In genomic region chr16:5059386-5060072, GRCh38 we compare ENCODE assay signal across 21 cellular contexts. TPM values are rescaled to one million over a fixed set of nuclear protein-coding genes. Genes with fewer than 3 reads are reported as not detected.
DNase-seq lines count a peak whose midpoint lies in the region; ATAC-seq, FAIRE-seq and TF ChIP-seq lines count a peak whose summit lies in the region.
"Had no signal": no experiment of that assay in that cellular context is flagged by ENCODE, and none has a peak within 500 bp of the region (broad histone marks: within the 10 kb centered on the region; RNA-seq: fewer than 3 reads in every experiment).

No MANE protein-coding gene starts in this region.

- H3F3A ChIP-seq in neural progenitor cell (ENCODE audit: low read depth), result peaks cover 27% of the 10 kb centered on the region

- no peak overlapping the region for H2BK15ac ChIP-seq in H1 (ENCODE audit: low read length)

- H3K27ac ChIP-seq in HEK293 (ENCODE audit: extremely low read depth, low read depth, low read length) (no peak overlapping the region), H1 (ENCODE audit: low read depth, low read length) (no peak overlapping the region), neural progenitor cell (peak overlapping the region; percentile 37)
- H3K27ac ChIP-seq: GM23248, PC-9, RWPE1 had no signal

- CTCF ChIA-PET in HEK293 (lab: Yijun Ruan, JAX) (interaction anchor here (1.0 kb wide), 1 partner anchor 27 kb away, joined by 3 read pairs; no protein-coding TSS in a partner anchor), H1 (lab: Charles Lee; ENCODE audit: partially characterized antibody) (interaction anchor here (0.5 to 28.8 kb wide), 12 partner anchors 7 to 1253 kb away, joined by 3 to 625 read pairs (median 5); partner anchors contain the start of genes ALG1 and SEC14L5)

- H3K23ac ChIP-seq in H1 (ENCODE audit: insufficient read length), result no peak overlapping the region

- DNase-seq in CD14-positive monocyte (ENCODE audit: low spot score) (peak; percentile 41), H1 (ENCODE audit: low read depth in 1 of 2, low spot score in 2 of 2) (no peak), neural progenitor cell (ENCODE audit: low spot score) (no peak), omental fat pad (ENCODE audit: low spot score) (no peak), natural killer cell (no peak), NOMO-1 (lab: John Stamatoyannopoulos, UW; ENCODE audit: unreplicated experiment in 2 of 2) (no peak)
- DNase-seq: EL, GM23248, Kasumi-1, NCI-H1417 treated with DMSO at 0.1 percent for 48 hours, NCI-H187, NCI-H446 treated with DMSO at 0.1 percent for 48 hours, NCI-H526 treated with DMSO at 0.1 percent for 48 hours, PC-9 had no signal

- H2BK120ac ChIP-seq in H1 (replicated peaks; ENCODE audit: low read depth, low read length), result peak overlapping the region; percentile 6

- no peak overlapping the region for H3K14ac ChIP-seq in H1 (ENCODE audit: insufficient read length)

- no peaks in the 10 kb centered on the region for H3K36me3 ChIP-seq in HEK293 (ENCODE audit: control insufficient read depth in 2 of 2, insufficient read depth in 1 of 2, low read length in 2 of 2)
- H3K36me3 ChIP-seq in H1 (ENCODE audit: control insufficient read depth in 2 of 4, insufficient read depth in 4 of 4, low read length in 3 of 4), result no peaks in the 10 kb centered on the region
- no peaks in the 10 kb centered on the region for H3K36me3 ChIP-seq in neural progenitor cell

- ATAC-seq in omental fat pad (ENCODE audit: low FRiP score) (no peak), natural killer cell (no peak)
- ATAC-seq in activated T-helper 17 cell treated with anti-CD3 and anti-CD28 coated beads, Interleukin-2, amount 50 U/mL, for 72 hours (replicated peaks), result no peak
- ATAC-seq: SK-N-SH treated with all-trans-retinoic acid at 6 μM for 48 hours had no signal

- no peaks in the 10 kb centered on the region; the same call in 1 of the 2 replicates for H3K23me2 ChIP-seq in H1 (ENCODE audit: low read depth, low read length)

- TF ChIP-seq CTCF in CD14-positive monocyte (IDR thresholded peaks at IDR 0.05) (no peak), HEK293 (tag by site-specific recombination; IDR thresholded peaks at IDR 0.05) (no peak), H1 (IDR thresholded peaks at IDR 0.05; ENCODE audit: control extremely low read depth in 1 of 3, insufficient read depth in 1 of 3, low read depth in 1 of 3, low read length in 3 of 3) (no peak), neural progenitor cell (IDR thresholded peaks at IDR 0.05) (no peak), omental fat pad (IDR thresholded peaks at IDR 0.05) (no peak), natural killer cell (IDR thresholded peaks at IDR 0.05) (no peak)

- H2BK12ac ChIP-seq in H1 (ENCODE audit: low read depth, low read length), result peak overlapping the region; percentile 95; the same call in 1 of the 2 replicates

- H3K4me3 Mint-ChIP-seq in CD14-positive monocyte (no peak overlapping the region), neural progenitor cell (no peak overlapping the region), natural killer cell (no peak overlapping the region)
- H3K4me3 Mint-ChIP-seq in activated T-helper 17 cell treated with anti-CD3 and anti-CD28 coated beads, Interleukin-2, amount 50 U/mL, for 72 hours, result no peak overlapping the region

- H4K91ac ChIP-seq in H1 (replicated peaks; ENCODE audit: insufficient read length, low read length), result peak overlapping the region; percentile 98

- H3K4ac ChIP-seq in H1 (replicated peaks; ENCODE audit: insufficient read length, low read depth, low read length), result peak overlapping the region; percentile 3

- no peaks in the 10 kb centered on the region for H3K79me1 ChIP-seq in H1 (ENCODE audit: low read depth, low read length)

- H3K9me3 ChIP-seq in HEK293 (ENCODE audit: control insufficient read depth, insufficient read depth, low read depth, low read length), result no peaks in the 10 kb centered on the region
- H3K9me3 ChIP-seq in H1 (ENCODE audit: insufficient read depth in 2 of 2, low read depth in 1 of 2, low read length in 1 of 2), result no peaks in the 10 kb centered on the region
- H3K9me3 ChIP-seq in neural progenitor cell (ENCODE audit: low read depth), result no peaks in the 10 kb centered on the region

- peaks cover 5 to 15% (median 5%) of the 10 kb centered on the region in 3 donors for H3K27me3 Mint-ChIP-seq in CD14-positive monocyte (ENCODE audit: low read depth in 3 of 3)
- H3K27me3 Mint-ChIP-seq in neural progenitor cell (ENCODE audit: insufficient read depth, low read depth), result peaks cover 2% of the 10 kb centered on the region
- no peaks in the 10 kb centered on the region for H3K27me3 Mint-ChIP-seq in activated T-helper 17 cell treated with anti-CD3 and anti-CD28 coated beads, Interleukin-2, amount 50 U/mL, for 72 hours
- H3K27me3 Mint-ChIP-seq in natural killer cell (ENCODE audit: low read depth in 2 of 2), result peaks cover 0 to 10% of the 10 kb centered on the region in 2 donors

- H2BK20ac ChIP-seq in H1 (ENCODE audit: low read length), result no peak overlapping the region

- TF ChIP-seq RAD21 in H1 (IDR thresholded peaks at IDR 0.05 in 1 of 2, conservative IDR thresholded peaks at IDR 0.05 in 1 of 2; ENCODE audit: low read depth in 2 of 2, low read length in 2 of 2), result no peak

- H3K9ac ChIP-seq in H1 (replicated peaks in 1 of 4; ENCODE audit: extremely low read depth in 1 of 4, low read depth in 3 of 4, low read length in 3 of 4) (no peak overlapping the region; a peak in 1 of 7 replicates), neural progenitor cell (no peak overlapping the region)
- H3K9ac ChIP-seq: GM23248 had no signal

- no peak for FAIRE-seq in H1 (lab: Jason Lieb, UNC)
- FAIRE-seq: A204.1, HTR-8/SVneo had no signal

- H3K9me3 Mint-ChIP-seq in CD14-positive monocyte (no peaks in the 10 kb centered on the region), neural progenitor cell (no peaks in the 10 kb centered on the region), natural killer cell (no peaks in the 10 kb centered on the region)
- H3K9me3 Mint-ChIP-seq in activated T-helper 17 cell treated with anti-CD3 and anti-CD28 coated beads, Interleukin-2, amount 50 U/mL, for 72 hours, result no peaks in the 10 kb centered on the region

- POLR2A ChIA-PET in HEK293 (lab: Yijun Ruan, JAX) (interaction anchor here (1.1 kb wide), 1 partner anchor 26 kb away, joined by 4 read pairs; the partner anchor contains the start of gene NAGPA), H1 (lab: Charles Lee; ENCODE audit: partially characterized antibody) (interaction anchor here (0.8 to 3.0 kb wide), 9 partner anchors 10 to 123 kb away, joined by 3 to 17 read pairs (median 3); partner anchors contain the start of gene ALG1)

- H3K79me2 ChIP-seq in H1 (ENCODE audit: control insufficient read depth in 1 of 2, insufficient read depth in 2 of 2, low read length in 2 of 2) (no peaks in the 10 kb centered on the region), neural progenitor cell (ENCODE audit: low read depth) (no peaks in the 10 kb centered on the region)

- no peak overlapping the region for H3K56ac ChIP-seq in H1 (replicated peaks; ENCODE audit: insufficient read length, low read depth, low read length)

- H3K4me1 ChIP-seq in HEK293 (ENCODE audit: control insufficient read depth, insufficient read depth, low read length) (no peaks in the 10 kb centered on the region), H1 (replicated peaks in 1 of 4; ENCODE audit: control insufficient read depth in 3 of 4, insufficient read depth in 4 of 4, low read length in 3 of 4) (peaks cover 0 to 24% (median 14%) of the 10 kb centered on the region in 4 experiments; a peak in 6 of 7 replicates), neural progenitor cell (peaks cover 18% of the 10 kb centered on the region)

- peak overlapping the region; percentile 83; the same call in 1 of the 2 replicates for H2BK5ac ChIP-seq in H1 (ENCODE audit: low read depth, low read length)

- H2AFZ ChIP-seq in H1 (ENCODE audit: low read length) (no peak overlapping the region), neural progenitor cell (replicated peaks) (peak overlapping the region; percentile 69)
- H2AFZ ChIP-seq: GM23248, PC-9 had no signal

- TF ChIP-seq EP300 in H1 (IDR thresholded peaks at IDR 0.05; ENCODE audit: borderline replicate concordance in 1 of 2, low read depth in 2 of 2, low read length in 2 of 2), result no peak

- H3K27ac Mint-ChIP-seq in CD14-positive monocyte, result no peak overlapping the region
- H3K27ac Mint-ChIP-seq in neural progenitor cell, result no peak overlapping the region
- no peak overlapping the region for H3K27ac Mint-ChIP-seq in activated T-helper 17 cell treated with anti-CD3 and anti-CD28 coated beads, Interleukin-2, amount 50 U/mL, for 72 hours
- H3K27ac Mint-ChIP-seq in natural killer cell, result no peak overlapping the region

- TF ChIP-seq POLR2A in H1 (IDR thresholded peaks at IDR 0.05; ENCODE audit: control extremely low read depth in 1 of 2, low read depth in 2 of 2, low read length in 2 of 2), result no peak

- peak overlapping the region; percentile 22 to 54; a peak in 3 of 4 replicates for H3K4me2 ChIP-seq in H1 (ENCODE audit: insufficient read depth in 1 of 2, low read depth in 2 of 2, low read length in 2 of 2)
- no peak overlapping the region for H3K4me2 ChIP-seq in neural progenitor cell
- H3K4me2 ChIP-seq: PC-9 had no signal

- H4K5ac ChIP-seq in H1 (ENCODE audit: insufficient read length, low read depth, low read length), result peak overlapping the region; percentile 45

- H3K4me1 Mint-ChIP-seq in CD14-positive monocyte (peaks cover 10% of the 10 kb centered on the region), neural progenitor cell (peaks cover 4% of the 10 kb centered on the region), natural killer cell (no peaks in the 10 kb centered on the region)
- H3K4me1 Mint-ChIP-seq in activated T-helper 17 cell treated with anti-CD3 and anti-CD28 coated beads, Interleukin-2, amount 50 U/mL, for 72 hours, result no peaks in the 10 kb centered on the region

- H3K4me3 ChIP-seq in HEK293 (ENCODE audit: low read depth, low read length) (no peak overlapping the region), H1 (ENCODE audit: extremely low read depth in 1 of 4, insufficient read depth in 2 of 4, low read depth in 3 of 4, low read length in 4 of 4) (peak overlapping the region in 1 of 4 experiments; percentile 10; a peak in 1 of 8 replicates), neural progenitor cell (no peak overlapping the region)
- H3K4me3 ChIP-seq: GM23248, PC-9 had no signal

- H3K27me3 ChIP-seq in H1 (replicated peaks in 1 of 4; ENCODE audit: control insufficient read depth in 3 of 4, extremely low read depth in 1 of 4, insufficient read depth in 3 of 4, low read length in 3 of 4), result no peaks in the 10 kb centered on the region
- H3K27me3 ChIP-seq in neural progenitor cell, result no peaks in the 10 kb centered on the region

- no peak overlapping the region for H2AK5ac ChIP-seq in H1 (ENCODE audit: low read depth, low read length)

- peak overlapping the region; percentile 63; the same call in 1 of the 2 replicates for H4K8ac ChIP-seq in H1 (ENCODE audit: extremely low read depth, insufficient read depth, low read length)

- H4K20me1 ChIP-seq in H1 (replicated peaks in 1 of 2; ENCODE audit: control insufficient read depth in 1 of 2, insufficient read depth in 2 of 2, low read length in 2 of 2) (no peaks in the 10 kb centered on the region), neural progenitor cell (ENCODE audit: low read depth) (no peaks in the 10 kb centered on the region)

- H3K18ac ChIP-seq in H1 (ENCODE audit: extremely low read depth, low read length), result peak overlapping the region; percentile 83

- 78% methylated on average over 6 of the region's 6 CpGs; no CpG with 5 or more reads in 1 of the 2 experiments for WGBS in H1 (ENCODE audit: extremely low coverage in 1 of 2, insufficient coverage in 1 of 2, insufficient read length in 1 of 2, insufficient replicate concordance in 2 of 2, low coverage in 1 of 2, low lambda C conversion rate in 2 of 2, missing lambda C conversion rate in 1 of 2), 2 experiments

- no peaks in the 10 kb centered on the region for H3K36me3 Mint-ChIP-seq in CD14-positive monocyte
- no peaks in the 10 kb centered on the region for H3K36me3 Mint-ChIP-seq in neural progenitor cell
- no peaks in the 10 kb centered on the region for H3K36me3 Mint-ChIP-seq in activated T-helper 17 cell treated with anti-CD3 and anti-CD28 coated beads, Interleukin-2, amount 50 U/mL, for 72 hours (ENCODE audit: low read depth)
- H3K36me3 Mint-ChIP-seq in natural killer cell, result no peaks in the 10 kb centered on the region

- intact Hi-C loops in CD14-positive monocyte (cut with micrococcal nuclease), result no loop called here
- intact Hi-C loops in natural killer cell (cut with micrococcal nuclease), result no loop called here

RNA-seq across cellular contexts. Expression of gene C16orf89, which starts 6.2 kb away (rescaled TPM):
- polyA plus RNA-seq in CD14-positive monocyte (not detected), H1 (2011; rRNA removed) (9.9 and 11.0 TPM in 2 replicates)
- 6.7 and 10.6 TPM in 2 replicates for total RNA-seq in H1 (2021; fragmentation: NEBNext Ultra II Directional; extraction: Animal tissue kit (Norgen Biotek cat#: 25700))
- polyA plus RNA-seq in H1 (2011; cell fraction: cytosol; rRNA removed), result 11.4 TPM
- 6.9 TPM for polyA plus RNA-seq in H1 (2011; cell fraction: nucleus; rRNA removed)
- 4.8 to 10.2 TPM (median 9.6 TPM) in 4 replicates for polyA plus RNA-seq in H1 (2012, experiment 1 of 2)
- polyA plus RNA-seq in H1 (2012, experiment 2 of 2), result 21.5 TPM
- 10.1 TPM for polyA plus RNA-seq in H1 (2013, experiment 1 of 2)
- 15.1 TPM for polyA plus RNA-seq in H1 (2013, experiment 2 of 2)
- polyA minus RNA-seq in H1 (2011; rRNA and poly(A)+ RNA removed), result 5.7 and 7.5 TPM in 2 replicates
- 5.3 TPM for polyA minus RNA-seq in H1 (2011; cell fraction: cytosol; rRNA and poly(A)+ RNA removed)
- 7.6 TPM for polyA minus RNA-seq in H1 (2011; cell fraction: nucleus; rRNA and poly(A)+ RNA removed)
- total RNA-seq in neural progenitor cell (ENCODE audit: low replicate concordance) (0.37 and 1.0 TPM in 2 replicates), omental fat pad (10 to 100 TPM in 1 of 4 donors, 1 to 10 TPM in 3; 3.8 to 16.6 (median 7.1) TPM), natural killer cell (not detected)
- not detected for total RNA-seq in activated T-helper 17 cell treated with anti-CD3 and anti-CD28 coated beads, Interleukin-2, amount 50 U/mL, for 72 hours
- total RNA-seq: GM23248, MCF 10A, PC-9 had no signal
- polyA plus RNA-seq: GM23248 had no signal

RNA-seq across cellular contexts. Expression of gene ALG1, which starts 12.1 kb away (rescaled TPM):
- polyA plus RNA-seq in CD14-positive monocyte (10 to 100 TPM; 25.2 to 31.0 TPM), H1 (2011; rRNA removed) (45.7 and 46.5 TPM in 2 replicates)
- total RNA-seq in H1 (2021; fragmentation: NEBNext Ultra II Directional; extraction: Animal tissue kit (Norgen Biotek cat#: 25700)), result 34.8 and 35.7 TPM in 2 replicates
- 42.0 TPM for polyA plus RNA-seq in H1 (2011; cell fraction: cytosol; rRNA removed)
- polyA plus RNA-seq in H1 (2011; cell fraction: nucleus; rRNA removed), result 51.3 TPM
- 24.1 to 36.4 TPM (median 33.7 TPM) in 4 replicates for polyA plus RNA-seq in H1 (2012, experiment 1 of 2)
- 47.3 TPM for polyA plus RNA-seq in H1 (2012, experiment 2 of 2)
- 48.4 TPM for polyA plus RNA-seq in H1 (2013, experiment 1 of 2)
- polyA plus RNA-seq in H1 (2013, experiment 2 of 2), result 53.2 TPM
- 81.3 and 93.9 TPM in 2 replicates for polyA minus RNA-seq in H1 (2011; rRNA and poly(A)+ RNA removed)
- 18.3 TPM for polyA minus RNA-seq in H1 (2011; cell fraction: cytosol; rRNA and poly(A)+ RNA removed)
- polyA minus RNA-seq in H1 (2011; cell fraction: nucleus; rRNA and poly(A)+ RNA removed), result 43.5 TPM
- total RNA-seq in neural progenitor cell (ENCODE audit: low replicate concordance) (6.1 and 12.5 TPM in 2 replicates), omental fat pad (10 to 100 TPM; 16.9 to 19.5 (median 18.0) TPM), natural killer cell (10 to 100 TPM; 13.4 to 20.0 (median 17.4) TPM)
- total RNA-seq in activated T-helper 17 cell treated with anti-CD3 and anti-CD28 coated beads, Interleukin-2, amount 50 U/mL, for 72 hours, result 10 to 100 TPM; 15.1 to 38.1 TPM

RNA-seq across cellular contexts. Expression of gene NAGPA, which starts 25.8 kb away (rescaled TPM):
- polyA plus RNA-seq in CD14-positive monocyte, result 10 to 100 TPM; 44.9 to 51.5 TPM
- total RNA-seq in H1 (2021; fragmentation: NEBNext Ultra II Directional; extraction: Animal tissue kit (Norgen Biotek cat#: 25700)), result 13.2 and 13.6 TPM in 2 replicates
- 10.1 and 13.6 TPM in 2 replicates for polyA plus RNA-seq in H1 (2011; rRNA removed)
- 11.1 TPM for polyA plus RNA-seq in H1 (2011; cell fraction: cytosol; rRNA removed)
- 22.2 TPM for polyA plus RNA-seq in H1 (2011; cell fraction: nucleus; rRNA removed)
- 6.7 to 12.4 TPM (median 10.6 TPM) in 4 replicates for polyA plus RNA-seq in H1 (2012, experiment 1 of 2)
- 7.6 TPM for polyA plus RNA-seq in H1 (2012, experiment 2 of 2)
- 11.8 TPM for polyA plus RNA-seq in H1 (2013, experiment 1 of 2)
- polyA plus RNA-seq in H1 (2013, experiment 2 of 2), result 10.6 TPM
- polyA minus RNA-seq in H1 (2011; rRNA and poly(A)+ RNA removed), result 6.0 and 7.2 TPM in 2 replicates
- 4.6 TPM for polyA minus RNA-seq in H1 (2011; cell fraction: cytosol; rRNA and poly(A)+ RNA removed)
- 10.6 TPM for polyA minus RNA-seq in H1 (2011; cell fraction: nucleus; rRNA and poly(A)+ RNA removed)
- 3.3 and 19.9 TPM in 2 replicates for total RNA-seq in neural progenitor cell (ENCODE audit: low replicate concordance)
- 10 to 100 TPM; 14.9 to 29.7 (median 21.9) TPM for total RNA-seq in omental fat pad
- 10 to 100 TPM in 1 of 2 donors, 1 to 10 TPM in 1; 8.5 to 18.6 TPM for total RNA-seq in activated T-helper 17 cell treated with anti-CD3 and anti-CD28 coated beads, Interleukin-2, amount 50 U/mL, for 72 hours
- 10 to 100 TPM; 14.7 to 27.8 (median 23.0) TPM for total RNA-seq in natural killer cell

RNA-seq across cellular contexts. Expression of gene EEF2KMT, which starts 38.1 kb away (rescaled TPM):
- polyA plus RNA-seq in CD14-positive monocyte (1 to 10 TPM; 5.5 to 6.8 TPM), H1 (2011; rRNA removed) (37.0 and 52.6 TPM in 2 replicates)
- total RNA-seq in H1 (2021; fragmentation: NEBNext Ultra II Directional; extraction: Animal tissue kit (Norgen Biotek cat#: 25700)), result 30.8 and 35.8 TPM in 2 replicates
- 29.7 TPM for polyA plus RNA-seq in H1 (2011; cell fraction: cytosol; rRNA removed)
- 46.0 TPM for polyA plus RNA-seq in H1 (2011; cell fraction: nucleus; rRNA removed)
- 24.0 to 30.6 TPM (median 26.5 TPM) in 4 replicates for polyA plus RNA-seq in H1 (2012, experiment 1 of 2)
- polyA plus RNA-seq in H1 (2012, experiment 2 of 2), result 28.6 TPM
- polyA plus RNA-seq in H1 (2013, experiment 1 of 2), result 16.5 TPM
- polyA plus RNA-seq in H1 (2013, experiment 2 of 2), result 16.8 TPM
- polyA minus RNA-seq in H1 (2011; rRNA and poly(A)+ RNA removed), result 19.9 and 26.2 TPM in 2 replicates
- 13.4 TPM for polyA minus RNA-seq in H1 (2011; cell fraction: cytosol; rRNA and poly(A)+ RNA removed)
- polyA minus RNA-seq in H1 (2011; cell fraction: nucleus; rRNA and poly(A)+ RNA removed), result 26.9 TPM
- total RNA-seq in neural progenitor cell (ENCODE audit: low replicate concordance) (4.1 and 10.7 TPM in 2 replicates), omental fat pad (10 to 100 TPM in 2 of 4 donors, 1 to 10 TPM in 2; 6.3 to 12.2 (median 8.6) TPM), natural killer cell (1 to 10 TPM; 3.0 to 4.7 (median 3.7) TPM)
- total RNA-seq in activated T-helper 17 cell treated with anti-CD3 and anti-CD28 coated beads, Interleukin-2, amount 50 U/mL, for 72 hours, result 10 to 100 TPM in 1 of 2 donors, 1 to 10 TPM in 1; 7.3 to 11.7 TPM
